8 cellular contexts compared by ENCODE assay signal in the genomic region with DNA sequence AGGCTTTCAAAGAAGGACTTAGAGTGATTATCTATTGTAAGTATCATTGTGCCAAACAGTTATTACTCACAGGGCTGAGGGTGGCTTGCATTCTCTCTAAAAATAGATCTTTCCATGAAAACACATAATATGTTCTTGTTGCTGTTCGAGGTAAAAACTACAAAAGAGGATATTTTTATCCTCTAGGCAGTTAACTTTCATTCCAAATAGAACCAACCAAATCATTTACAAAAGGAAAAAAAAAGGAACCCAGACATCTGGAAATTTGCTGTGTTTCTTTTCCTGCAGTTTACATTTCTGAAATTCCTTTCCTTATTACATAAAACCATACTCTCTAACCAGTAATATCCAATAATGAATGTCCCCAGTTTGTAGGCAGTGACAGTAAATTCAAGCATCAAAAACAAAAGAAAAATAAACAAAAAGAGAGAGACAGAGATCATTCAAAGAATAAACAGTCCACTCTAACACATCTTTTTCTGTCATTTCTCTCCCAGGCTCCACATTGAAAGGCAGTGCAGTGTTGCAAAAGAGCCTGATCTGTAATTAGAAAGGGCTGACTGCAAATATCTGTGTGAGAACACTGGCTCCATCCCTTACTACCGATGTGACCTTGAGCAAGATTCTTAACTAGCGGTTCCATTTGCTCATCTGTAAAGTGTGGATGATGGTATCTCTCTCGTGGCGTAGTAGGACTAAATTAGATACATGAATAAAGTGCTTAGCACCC. TPM values are rescaled to one million over a fixed set of nuclear protein-coding genes. Genes with fewer than 3 reads are reported as not detected.
DNase-seq lines count a peak whose midpoint lies in the region; ATAC-seq, FAIRE-seq and TF ChIP-seq lines count a peak whose summit lies in the region.

No MANE protein-coding gene starts in this region.

- DNase-seq in choroid plexus epithelial cell (ENCODE audit: low read depth) (peak; percentile 81), pancreas (no peak), GM23338 (ENCODE audit: low spot score) (no peak), A673 (ENCODE audit: low spot score) (no peak), posterior cingulate gyrus (no peak)

- POLR2A ChIA-PET in A673 (lab: Charles Lee; ENCODE audit: low non-redundant PET), result no interaction called here

- peaks cover 0 to 30% (median 7%) of the 10 kb centered on the region in 3 donors for H3K4me1 ChIP-seq in pancreas
- no peaks in the 10 kb centered on the region for H3K4me1 ChIP-seq in GM23338 (ENCODE audit: insufficient read depth)
- peaks cover 9% of the 10 kb centered on the region for H3K4me1 ChIP-seq in A673 (ENCODE audit: insufficient read depth, low read length, poor library complexity, severe bottlenecking)

- intact Hi-C loops in pancreas (cut with DNase I) (no loop called here), A673 (cut with micrococcal nuclease; ENCODE audit: unreplicated experiment) (no loop called here), posterior cingulate gyrus (cut with DNase I) (loop anchor here (5.0 kb wide), 1 partner anchor 376 kb away; the partner anchor contains the start of gene ABCD3)

- H3K36me3 Mint-ChIP-seq in activated T-helper 17 cell treated with anti-CD3 and anti-CD28 coated beads, Interleukin-2, amount 50 U/mL, for 72 hours (ENCODE audit: low read depth), result no peaks in the 10 kb centered on the region
- no peaks in the 10 kb centered on the region for H3K36me3 Mint-ChIP-seq in GM23338 (ENCODE audit: low read depth)

- peaks cover 4% of the 10 kb centered on the region for H3K4me1 Mint-ChIP-seq in activated T-helper 17 cell treated with anti-CD3 and anti-CD28 coated beads, Interleukin-2, amount 50 U/mL, for 72 hours
- H3K4me1 Mint-ChIP-seq in GM23338, result peaks cover 8% of the 10 kb centered on the region; the same call in 2 of the 3 replicates

- no peaks in the 10 kb centered on the region for H3K9me2 ChIP-seq in GM23338 (ENCODE audit: insufficient read depth)

- H2AFZ ChIP-seq in GM23338, result no peak overlapping the region

- H3K4me3 ChIP-seq in choroid plexus epithelial cell (ENCODE audit: low read depth, low read length), result no peak overlapping the region
- H3K4me3 ChIP-seq in pancreas, result no peak overlapping the region
- no peak overlapping the region for H3K4me3 ChIP-seq in GM23338
- no peak overlapping the region for H3K4me3 ChIP-seq in A673 (ENCODE audit: low read depth, low read length, poor library complexity, severe bottlenecking)

- H3K79me2 ChIP-seq in GM23338 (replicated peaks; ENCODE audit: insufficient read depth), result no peaks in the 10 kb centered on the region

- H3K27ac Mint-ChIP-seq in activated T-helper 17 cell treated with anti-CD3 and anti-CD28 coated beads, Interleukin-2, amount 50 U/mL, for 72 hours, result no peak overlapping the region
- no peak overlapping the region for H3K27ac Mint-ChIP-seq in GM23338

- H3K27me3 ChIP-seq in pancreas (no peaks in the 10 kb centered on the region), GM23338 (ENCODE audit: insufficient read depth) (no peaks in the 10 kb centered on the region), A673 (replicated peaks; ENCODE audit: insufficient read depth, low read depth, low read length, poor library complexity) (no peaks in the 10 kb centered on the region)

- no peaks in the 10 kb centered on the region for H3K9me3 Mint-ChIP-seq in activated T-helper 17 cell treated with anti-CD3 and anti-CD28 coated beads, Interleukin-2, amount 50 U/mL, for 72 hours
- H3K9me3 Mint-ChIP-seq in GM23338, result no peaks in the 10 kb centered on the region

- H4K20me1 ChIP-seq in GM23338 (replicated peaks; ENCODE audit: insufficient read depth), result no peaks in the 10 kb centered on the region

- no peaks in the 10 kb centered on the region for H3K36me3 ChIP-seq in pancreas
- H3K36me3 ChIP-seq in GM23338 (ENCODE audit: insufficient read depth), result no peaks in the 10 kb centered on the region
- no peaks in the 10 kb centered on the region for H3K36me3 ChIP-seq in A673 (ENCODE audit: insufficient read depth, low read length, poor library complexity, severe bottlenecking)

- BruUV-seq in A673 (replicated peaks; lab: Mats Ljungman, UMichigan), result no TSS peak

- no peaks in the 10 kb centered on the region for H3K9me3 ChIP-seq in pancreas
- H3K9me3 ChIP-seq in A673 (ENCODE audit: low read depth, low read length, poor library complexity, severe bottlenecking), result no peaks in the 10 kb centered on the region

- peak; percentile 71 for FAIRE-seq in pancreas (lab: Jason Lieb, UNC)

- H3K27me3 Mint-ChIP-seq in activated T-helper 17 cell treated with anti-CD3 and anti-CD28 coated beads, Interleukin-2, amount 50 U/mL, for 72 hours, result peaks cover 3% of the 10 kb centered on the region
- no peaks in the 10 kb centered on the region for H3K27me3 Mint-ChIP-seq in GM23338 (ENCODE audit: insufficient read depth, low read depth, poor library complexity)

- H3F3A ChIP-seq in GM23338 (replicated peaks; ENCODE audit: low read depth), result no peaks in the 10 kb centered on the region

- H3K4me3 Mint-ChIP-seq in activated T-helper 17 cell treated with anti-CD3 and anti-CD28 coated beads, Interleukin-2, amount 50 U/mL, for 72 hours, result no peak overlapping the region
- H3K4me3 Mint-ChIP-seq in GM23338, result no peak overlapping the region

- 38 to 41% methylated on average over 5 of the region's 5 CpGs for WGBS in pancreas, 2 donors

- H3K4me2 ChIP-seq in GM23338, result no peak overlapping the region

- peak overlapping the region in 2 of 4 donors; percentile 41 to 50 for H3K27ac ChIP-seq in pancreas
- no peak overlapping the region for H3K27ac ChIP-seq in GM23338 (ENCODE audit: low read depth)
- H3K27ac ChIP-seq in A673 (ENCODE audit: low read depth, low read length, poor library complexity, severe bottlenecking), result no peak overlapping the region

- ATAC-seq in GM19025 (IDR thresholded peaks at IDR 0.05; ENCODE audit: low read depth, unreplicated experiment) (peak; percentile 14), HG03135 (IDR thresholded peaks at IDR 0.05; ENCODE audit: unreplicated experiment) (peak; percentile 18), pancreas (peak in 3 of 4 donors; percentile 55 to 71 (median 70)), GM23338 (no peak)
- no peak for ATAC-seq in activated T-helper 17 cell treated with anti-CD3 and anti-CD28 coated beads, Interleukin-2, amount 50 U/mL, for 72 hours (replicated peaks)

- TF ChIP-seq CTCF in choroid plexus epithelial cell (conservative IDR thresholded peaks at IDR 0.05; ENCODE audit: low read depth, low read length) (no peak), pancreas (IDR thresholded peaks at IDR 0.05) (no peak), GM23338 (conservative IDR thresholded peaks at IDR 0.05; ENCODE audit: low read depth in 2 of 2) (no peak), A673 (conservative IDR thresholded peaks at IDR 0.05; ENCODE audit: low read depth, low read length) (no peak)

- CTCF ChIA-PET in A673 (lab: Charles Lee), result no interaction called here

TF ChIP-seq in GM23338, 12 proteins besides CTCF, POLR2A, EP300 and RAD21 (continues in another document):
- TF ChIP-seq, protein P1, sequence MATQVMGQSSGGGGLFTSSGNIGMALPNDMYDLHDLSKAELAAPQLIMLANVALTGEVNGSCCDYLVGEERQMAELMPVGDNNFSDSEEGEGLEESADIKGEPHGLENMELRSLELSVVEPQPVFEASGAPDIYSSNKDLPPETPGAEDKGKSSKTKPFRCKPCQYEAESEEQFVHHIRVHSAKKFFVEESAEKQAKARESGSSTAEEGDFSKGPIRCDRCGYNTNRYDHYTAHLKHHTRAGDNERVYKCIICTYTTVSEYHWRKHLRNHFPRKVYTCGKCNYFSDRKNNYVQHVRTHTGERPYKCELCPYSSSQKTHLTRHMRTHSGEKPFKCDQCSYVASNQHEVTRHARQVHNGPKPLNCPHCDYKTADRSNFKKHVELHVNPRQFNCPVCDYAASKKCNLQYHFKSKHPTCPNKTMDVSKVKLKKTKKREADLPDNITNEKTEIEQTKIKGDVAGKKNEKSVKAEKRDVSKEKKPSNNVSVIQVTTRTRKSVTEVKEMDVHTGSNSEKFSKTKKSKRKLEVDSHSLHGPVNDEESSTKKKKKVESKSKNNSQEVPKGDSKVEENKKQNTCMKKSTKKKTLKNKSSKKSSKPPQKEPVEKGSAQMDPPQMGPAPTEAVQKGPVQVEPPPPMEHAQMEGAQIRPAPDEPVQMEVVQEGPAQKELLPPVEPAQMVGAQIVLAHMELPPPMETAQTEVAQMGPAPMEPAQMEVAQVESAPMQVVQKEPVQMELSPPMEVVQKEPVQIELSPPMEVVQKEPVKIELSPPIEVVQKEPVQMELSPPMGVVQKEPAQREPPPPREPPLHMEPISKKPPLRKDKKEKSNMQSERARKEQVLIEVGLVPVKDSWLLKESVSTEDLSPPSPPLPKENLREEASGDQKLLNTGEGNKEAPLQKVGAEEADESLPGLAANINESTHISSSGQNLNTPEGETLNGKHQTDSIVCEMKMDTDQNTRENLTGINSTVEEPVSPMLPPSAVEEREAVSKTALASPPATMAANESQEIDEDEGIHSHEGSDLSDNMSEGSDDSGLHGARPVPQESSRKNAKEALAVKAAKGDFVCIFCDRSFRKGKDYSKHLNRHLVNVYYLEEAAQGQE (IDR thresholded peaks at IDR 0.05; ENCODE audit: unreplicated experiment), result no peak
- TF ChIP-seq NANOG (IDR thresholded peaks at IDR 0.05; ENCODE audit: borderline replicate concordance) (no peak), CREB1 (CRISPR knock-in tag; IDR thresholded peaks at IDR 0.05; ENCODE audit: low read depth) (no peak), POLR2AphosphoS5 (IDR thresholded peaks at IDR 0.05; ENCODE audit: low read depth) (no peak), EZH2phosphoT487 (IDR thresholded peaks at IDR 0.05; ENCODE audit: unreplicated experiment) (no peak), STAT1 (IDR thresholded peaks at IDR 0.05; ENCODE audit: unreplicated experiment) (no peak)

RNA-seq across cellular contexts. Expression of gene SLC44A3, which starts 27.1 kb away (rescaled TPM):
- total RNA-seq in pancreas, result 10 to 100 TPM; 17.3 to 52.5 (median 24.4) TPM
- 10 to 100 TPM; 13.0 to 22.6 TPM for polyA plus RNA-seq in pancreas
- under 1 TPM in 1 of 2 donors, not detected in 1; 0.56 TPM for total RNA-seq in activated T-helper 17 cell treated with anti-CD3 and anti-CD28 coated beads, Interleukin-2, amount 50 U/mL, for 72 hours
- 2.9 and 6.8 TPM in 2 replicates for total RNA-seq in GM23338 (2014; rRNA removed; shearing (Covaris generic))
- 4.0 and 4.5 TPM in 2 replicates for polyA plus RNA-seq in GM23338 (2016; fragmentation: Nextera tagmentation; extraction: Ambion mirVana)
- total RNA-seq in A673 (2021), result not detected in 2 replicates

Comparison
In these comparisons a context has a peak if more than half of its experiments do, and no peak if none do; other contexts are left out.
1. ATAC-seq: peak in GM19025 (single experiment), HG03135 (single experiment) and pancreas (3 of 4); none in activated T-helper 17 cell treated with anti-CD3 and anti-CD28 coated beads, Interleukin-2, amount 50 U/mL, for 72 hours (single experiment) and GM23338 (single experiment).